1 cellular context compared by ENCODE assay signal in the genomic region with DNA sequence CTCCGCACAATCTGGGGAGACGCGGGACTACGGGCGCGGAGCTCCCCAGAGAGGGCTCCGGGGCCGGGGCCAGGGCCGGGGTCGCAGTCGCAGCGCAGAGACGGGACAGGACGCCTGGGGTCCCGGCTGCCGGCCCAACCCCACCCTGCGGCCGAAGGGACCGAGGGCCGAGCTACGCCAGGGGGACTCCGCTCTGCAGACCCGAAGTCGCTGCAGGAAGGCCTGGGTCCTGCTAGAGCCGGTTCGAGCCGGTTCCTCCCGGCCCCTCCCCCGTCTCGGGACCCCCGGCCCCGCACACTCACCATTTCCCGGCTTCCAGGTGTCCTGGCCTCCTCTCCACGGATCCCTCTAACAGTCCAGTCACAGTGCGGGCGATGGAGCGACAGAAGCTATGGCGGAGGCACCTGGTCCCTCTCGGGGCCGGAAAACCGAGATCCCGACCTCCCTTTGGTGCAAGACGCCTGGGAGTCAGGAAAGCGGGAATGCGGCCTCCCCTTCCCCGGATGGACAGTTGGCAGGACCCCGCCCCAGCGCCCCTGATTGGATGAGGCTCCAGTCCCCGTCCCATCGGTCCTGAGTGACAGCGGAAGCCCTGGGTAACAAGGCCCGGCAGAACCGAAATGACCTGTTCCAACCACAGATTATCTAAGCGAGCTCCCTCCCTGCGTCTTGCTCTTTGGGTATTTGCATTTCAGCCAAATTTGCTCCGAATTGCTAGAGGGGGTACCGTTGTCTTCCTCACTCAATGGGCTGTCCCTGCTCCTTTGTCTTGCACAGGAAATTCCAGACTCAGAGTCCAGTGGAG.
TF ChIP-seq lines count a peak whose summit lies in the region.

A gene (minus strand): TSS at position 481 of the 805 bp plus-strand sequence. CDS start 176 bp downstream, at position 305.

TF ChIP-seq in HepG2, 621 proteins besides CTCF, POLR2A, EP300 and RAD21 (continued from another document and continues in another):
- TF ChIP-seq, protein P1, sequence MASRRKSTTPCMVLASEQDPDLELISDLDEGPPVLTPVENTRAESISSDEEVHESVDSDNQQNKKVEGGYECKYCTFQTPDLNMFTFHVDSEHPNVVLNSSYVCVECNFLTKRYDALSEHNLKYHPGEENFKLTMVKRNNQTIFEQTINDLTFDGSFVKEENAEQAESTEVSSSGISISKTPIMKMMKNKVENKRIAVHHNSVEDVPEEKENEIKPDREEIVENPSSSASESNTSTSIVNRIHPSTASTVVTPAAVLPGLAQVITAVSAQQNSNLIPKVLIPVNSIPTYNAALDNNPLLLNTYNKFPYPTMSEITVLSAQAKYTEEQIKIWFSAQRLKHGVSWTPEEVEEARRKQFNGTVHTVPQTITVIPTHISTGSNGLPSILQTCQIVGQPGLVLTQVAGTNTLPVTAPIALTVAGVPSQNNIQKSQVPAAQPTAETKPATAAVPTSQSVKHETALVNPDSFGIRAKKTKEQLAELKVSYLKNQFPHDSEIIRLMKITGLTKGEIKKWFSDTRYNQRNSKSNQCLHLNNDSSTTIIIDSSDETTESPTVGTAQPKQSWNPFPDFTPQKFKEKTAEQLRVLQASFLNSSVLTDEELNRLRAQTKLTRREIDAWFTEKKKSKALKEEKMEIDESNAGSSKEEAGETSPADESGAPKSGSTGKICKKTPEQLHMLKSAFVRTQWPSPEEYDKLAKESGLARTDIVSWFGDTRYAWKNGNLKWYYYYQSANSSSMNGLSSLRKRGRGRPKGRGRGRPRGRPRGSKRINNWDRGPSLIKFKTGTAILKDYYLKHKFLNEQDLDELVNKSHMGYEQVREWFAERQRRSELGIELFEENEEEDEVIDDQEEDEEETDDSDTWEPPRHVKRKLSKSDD (CRISPR knock-in tag; IDR thresholded peaks at IDR 0.05; ENCODE audit: low read depth): 0 out of 2 replicates have a peak, but pooled peaks have one; percentile 16
- TF ChIP-seq, protein P2, sequence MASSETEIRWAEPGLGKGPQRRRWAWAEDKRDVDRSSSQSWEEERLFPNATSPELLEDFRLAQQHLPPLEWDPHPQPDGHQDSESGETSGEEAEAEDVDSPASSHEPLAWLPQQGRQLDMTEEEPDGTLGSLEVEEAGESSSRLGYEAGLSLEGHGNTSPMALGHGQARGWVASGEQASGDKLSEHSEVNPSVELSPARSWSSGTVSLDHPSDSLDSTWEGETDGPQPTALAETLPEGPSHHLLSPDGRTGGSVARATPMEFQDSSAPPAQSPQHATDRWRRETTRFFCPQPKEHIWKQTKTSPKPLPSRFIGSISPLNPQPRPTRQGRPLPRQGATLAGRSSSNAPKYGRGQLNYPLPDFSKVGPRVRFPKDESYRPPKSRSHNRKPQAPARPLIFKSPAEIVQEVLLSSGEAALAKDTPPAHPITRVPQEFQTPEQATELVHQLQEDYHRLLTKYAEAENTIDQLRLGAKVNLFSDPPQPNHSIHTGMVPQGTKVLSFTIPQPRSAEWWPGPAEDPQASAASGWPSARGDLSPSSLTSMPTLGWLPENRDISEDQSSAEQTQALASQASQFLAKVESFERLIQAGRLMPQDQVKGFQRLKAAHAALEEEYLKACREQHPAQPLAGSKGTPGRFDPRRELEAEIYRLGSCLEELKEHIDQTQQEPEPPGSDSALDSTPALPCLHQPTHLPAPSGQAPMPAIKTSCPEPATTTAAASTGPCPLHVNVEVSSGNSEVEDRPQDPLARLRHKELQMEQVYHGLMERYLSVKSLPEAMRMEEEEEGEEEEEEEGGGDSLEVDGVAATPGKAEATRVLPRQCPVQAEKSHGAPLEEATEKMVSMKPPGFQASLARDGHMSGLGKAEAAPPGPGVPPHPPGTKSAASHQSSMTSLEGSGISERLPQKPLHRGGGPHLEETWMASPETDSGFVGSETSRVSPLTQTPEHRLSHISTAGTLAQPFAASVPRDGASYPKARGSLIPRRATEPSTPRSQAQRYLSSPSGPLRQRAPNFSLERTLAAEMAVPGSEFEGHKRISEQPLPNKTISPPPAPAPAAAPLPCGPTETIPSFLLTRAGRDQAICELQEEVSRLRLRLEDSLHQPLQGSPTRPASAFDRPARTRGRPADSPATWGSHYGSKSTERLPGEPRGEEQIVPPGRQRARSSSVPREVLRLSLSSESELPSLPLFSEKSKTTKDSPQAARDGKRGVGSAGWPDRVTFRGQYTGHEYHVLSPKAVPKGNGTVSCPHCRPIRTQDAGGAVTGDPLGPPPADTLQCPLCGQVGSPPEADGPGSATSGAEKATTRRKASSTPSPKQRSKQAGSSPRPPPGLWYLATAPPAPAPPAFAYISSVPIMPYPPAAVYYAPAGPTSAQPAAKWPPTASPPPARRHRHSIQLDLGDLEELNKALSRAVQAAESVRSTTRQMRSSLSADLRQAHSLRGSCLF (CRISPR knock-in tag; IDR thresholded peaks at IDR 0.05; ENCODE audit: borderline replicate concordance): no peak
- TF ChIP-seq ZC3H4 (CRISPR knock-in tag; IDR thresholded peaks at IDR 0.05; ENCODE audit: borderline replicate concordance) (no peak), ARHGAP35 (CRISPR knock-in tag; IDR thresholded peaks at IDR 0.05; ENCODE audit: borderline replicate concordance) (no peak), ZNF251 (CRISPR knock-in tag; IDR thresholded peaks at IDR 0.05) (no peak), NCOA1 (CRISPR knock-in tag; IDR thresholded peaks at IDR 0.05) (no peak), SOX5 (CRISPR knock-in tag; IDR thresholded peaks at IDR 0.05; ENCODE audit: borderline replicate concordance) (no peak), ZNF546 (CRISPR knock-in tag; conservative IDR thresholded peaks at IDR 0.05) (peak; percentile 75; the same call in 1 of the 2 replicates), ZNF552 (CRISPR knock-in tag; IDR thresholded peaks at IDR 0.05; ENCODE audit: borderline replicate concordance) (peak; percentile 54; the same call in 1 of the 2 replicates), HNRNPK (IDR thresholded peaks at IDR 0.05; ENCODE audit: low read depth, low read length, poor library complexity, severe bottlenecking) (no peak), SIX1 (CRISPR knock-in tag; IDR thresholded peaks at IDR 0.05; ENCODE audit: borderline replicate concordance) (no peak), RBM22 (optimal IDR thresholded peaks at IDR 0.05; ENCODE audit: low read length) (no peak), HNF4A (CRISPR knock-in tag; IDR thresholded peaks at IDR 0.05) (peak; percentile 5; the same call in 1 of the 2 replicates), TBX3 (IDR thresholded peaks at IDR 0.05; ENCODE audit: borderline replicate concordance) (no peak), SOX6 (IDR thresholded peaks at IDR 0.05) (no peak), SOX6 (CRISPR knock-in tag; IDR thresholded peaks at IDR 0.05) (peak; percentile 35; the same call in 1 of the 2 replicates), POGZ (CRISPR knock-in tag; IDR thresholded peaks at IDR 0.05) (no peak), MBD4 (IDR thresholded peaks at IDR 0.05; ENCODE audit: borderline replicate concordance, low read length) (no peak)
- TF ChIP-seq, protein P3, sequence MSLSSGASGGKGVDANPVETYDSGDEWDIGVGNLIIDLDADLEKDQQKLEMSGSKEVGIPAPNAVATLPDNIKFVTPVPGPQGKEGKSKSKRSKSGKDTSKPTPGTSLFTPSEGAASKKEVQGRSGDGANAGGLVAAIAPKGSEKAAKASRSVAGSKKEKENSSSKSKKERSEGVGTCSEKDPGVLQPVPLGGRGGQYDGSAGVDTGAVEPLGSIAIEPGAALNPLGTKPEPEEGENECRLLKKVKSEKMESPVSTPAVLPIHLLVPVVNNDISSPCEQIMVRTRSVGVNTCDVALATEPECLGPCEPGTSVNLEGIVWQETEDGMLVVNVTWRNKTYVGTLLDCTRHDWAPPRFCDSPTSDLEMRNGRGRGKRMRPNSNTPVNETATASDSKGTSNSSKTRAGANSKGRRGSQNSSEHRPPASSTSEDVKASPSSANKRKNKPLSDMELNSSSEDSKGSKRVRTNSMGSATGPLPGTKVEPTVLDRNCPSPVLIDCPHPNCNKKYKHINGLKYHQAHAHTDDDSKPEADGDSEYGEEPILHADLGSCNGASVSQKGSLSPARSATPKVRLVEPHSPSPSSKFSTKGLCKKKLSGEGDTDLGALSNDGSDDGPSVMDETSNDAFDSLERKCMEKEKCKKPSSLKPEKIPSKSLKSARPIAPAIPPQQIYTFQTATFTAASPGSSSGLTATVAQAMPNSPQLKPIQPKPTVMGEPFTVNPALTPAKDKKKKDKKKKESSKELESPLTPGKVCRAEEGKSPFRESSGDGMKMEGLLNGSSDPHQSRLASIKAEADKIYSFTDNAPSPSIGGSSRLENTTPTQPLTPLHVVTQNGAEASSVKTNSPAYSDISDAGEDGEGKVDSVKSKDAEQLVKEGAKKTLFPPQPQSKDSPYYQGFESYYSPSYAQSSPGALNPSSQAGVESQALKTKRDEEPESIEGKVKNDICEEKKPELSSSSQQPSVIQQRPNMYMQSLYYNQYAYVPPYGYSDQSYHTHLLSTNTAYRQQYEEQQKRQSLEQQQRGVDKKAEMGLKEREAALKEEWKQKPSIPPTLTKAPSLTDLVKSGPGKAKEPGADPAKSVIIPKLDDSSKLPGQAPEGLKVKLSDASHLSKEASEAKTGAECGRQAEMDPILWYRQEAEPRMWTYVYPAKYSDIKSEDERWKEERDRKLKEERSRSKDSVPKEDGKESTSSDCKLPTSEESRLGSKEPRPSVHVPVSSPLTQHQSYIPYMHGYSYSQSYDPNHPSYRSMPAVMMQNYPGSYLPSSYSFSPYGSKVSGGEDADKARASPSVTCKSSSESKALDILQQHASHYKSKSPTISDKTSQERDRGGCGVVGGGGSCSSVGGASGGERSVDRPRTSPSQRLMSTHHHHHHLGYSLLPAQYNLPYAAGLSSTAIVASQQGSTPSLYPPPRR (CRISPR knock-in tag; IDR thresholded peaks at IDR 0.05; ENCODE audit: borderline replicate concordance): no peak; the same call in 1 of the 2 replicates
- TF ChIP-seq, protein P4, sequence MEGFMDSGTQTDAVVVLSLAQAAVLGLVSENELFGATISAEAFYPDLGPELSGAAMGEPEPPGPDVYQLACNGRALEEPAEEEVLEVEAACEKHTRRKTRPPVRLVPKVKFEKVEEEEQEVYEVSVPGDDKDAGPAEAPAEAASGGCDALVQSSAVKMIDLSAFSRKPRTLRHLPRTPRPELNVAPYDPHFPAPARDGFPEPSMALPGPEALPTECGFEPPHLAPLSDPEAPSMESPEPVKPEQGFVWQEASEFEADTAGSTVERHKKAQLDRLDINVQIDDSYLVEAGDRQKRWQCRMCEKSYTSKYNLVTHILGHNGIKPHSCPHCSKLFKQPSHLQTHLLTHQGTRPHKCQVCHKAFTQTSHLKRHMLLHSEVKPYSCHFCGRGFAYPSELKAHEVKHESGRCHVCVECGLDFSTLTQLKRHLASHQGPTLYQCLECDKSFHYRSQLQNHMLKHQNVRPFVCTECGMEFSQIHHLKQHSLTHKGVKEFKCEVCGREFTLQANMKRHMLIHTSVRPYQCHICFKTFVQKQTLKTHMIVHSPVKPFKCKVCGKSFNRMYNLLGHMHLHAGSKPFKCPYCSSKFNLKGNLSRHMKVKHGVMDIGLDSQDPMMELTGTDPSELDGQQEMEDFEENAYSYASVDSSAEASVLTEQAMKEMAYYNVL (CRISPR knock-in tag; IDR thresholded peaks at IDR 0.05; ENCODE audit: borderline replicate concordance): 0 out of 2 replicates have a peak, but pooled peaks have one; percentile 41
- TF ChIP-seq, protein P5, sequence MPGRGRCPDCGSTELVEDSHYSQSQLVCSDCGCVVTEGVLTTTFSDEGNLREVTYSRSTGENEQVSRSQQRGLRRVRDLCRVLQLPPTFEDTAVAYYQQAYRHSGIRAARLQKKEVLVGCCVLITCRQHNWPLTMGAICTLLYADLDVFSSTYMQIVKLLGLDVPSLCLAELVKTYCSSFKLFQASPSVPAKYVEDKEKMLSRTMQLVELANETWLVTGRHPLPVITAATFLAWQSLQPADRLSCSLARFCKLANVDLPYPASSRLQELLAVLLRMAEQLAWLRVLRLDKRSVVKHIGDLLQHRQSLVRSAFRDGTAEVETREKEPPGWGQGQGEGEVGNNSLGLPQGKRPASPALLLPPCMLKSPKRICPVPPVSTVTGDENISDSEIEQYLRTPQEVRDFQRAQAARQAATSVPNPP (CRISPR knock-in tag; IDR thresholded peaks at IDR 0.05): no peak
- TF ChIP-seq, protein P6, sequence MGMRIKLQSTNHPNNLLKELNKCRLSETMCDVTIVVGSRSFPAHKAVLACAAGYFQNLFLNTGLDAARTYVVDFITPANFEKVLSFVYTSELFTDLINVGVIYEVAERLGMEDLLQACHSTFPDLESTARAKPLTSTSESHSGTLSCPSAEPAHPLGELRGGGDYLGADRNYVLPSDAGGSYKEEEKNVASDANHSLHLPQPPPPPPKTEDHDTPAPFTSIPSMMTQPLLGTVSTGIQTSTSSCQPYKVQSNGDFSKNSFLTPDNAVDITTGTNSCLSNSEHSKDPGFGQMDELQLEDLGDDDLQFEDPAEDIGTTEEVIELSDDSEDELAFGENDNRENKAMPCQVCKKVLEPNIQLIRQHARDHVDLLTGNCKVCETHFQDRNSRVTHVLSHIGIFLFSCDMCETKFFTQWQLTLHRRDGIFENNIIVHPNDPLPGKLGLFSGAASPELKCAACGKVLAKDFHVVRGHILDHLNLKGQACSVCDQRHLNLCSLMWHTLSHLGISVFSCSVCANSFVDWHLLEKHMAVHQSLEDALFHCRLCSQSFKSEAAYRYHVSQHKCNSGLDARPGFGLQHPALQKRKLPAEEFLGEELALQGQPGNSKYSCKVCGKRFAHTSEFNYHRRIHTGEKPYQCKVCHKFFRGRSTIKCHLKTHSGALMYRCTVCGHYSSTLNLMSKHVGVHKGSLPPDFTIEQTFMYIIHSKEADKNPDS (CRISPR knock-in tag; IDR thresholded peaks at IDR 0.05): no peak
- TF ChIP-seq, protein P7, sequence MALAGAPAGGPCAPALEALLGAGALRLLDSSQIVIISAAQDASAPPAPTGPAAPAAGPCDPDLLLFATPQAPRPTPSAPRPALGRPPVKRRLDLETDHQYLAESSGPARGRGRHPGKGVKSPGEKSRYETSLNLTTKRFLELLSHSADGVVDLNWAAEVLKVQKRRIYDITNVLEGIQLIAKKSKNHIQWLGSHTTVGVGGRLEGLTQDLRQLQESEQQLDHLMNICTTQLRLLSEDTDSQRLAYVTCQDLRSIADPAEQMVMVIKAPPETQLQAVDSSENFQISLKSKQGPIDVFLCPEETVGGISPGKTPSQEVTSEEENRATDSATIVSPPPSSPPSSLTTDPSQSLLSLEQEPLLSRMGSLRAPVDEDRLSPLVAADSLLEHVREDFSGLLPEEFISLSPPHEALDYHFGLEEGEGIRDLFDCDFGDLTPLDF (CRISPR knock-in tag; IDR thresholded peaks at IDR 0.05): peak; percentile 68
- TF ChIP-seq, protein P8, sequence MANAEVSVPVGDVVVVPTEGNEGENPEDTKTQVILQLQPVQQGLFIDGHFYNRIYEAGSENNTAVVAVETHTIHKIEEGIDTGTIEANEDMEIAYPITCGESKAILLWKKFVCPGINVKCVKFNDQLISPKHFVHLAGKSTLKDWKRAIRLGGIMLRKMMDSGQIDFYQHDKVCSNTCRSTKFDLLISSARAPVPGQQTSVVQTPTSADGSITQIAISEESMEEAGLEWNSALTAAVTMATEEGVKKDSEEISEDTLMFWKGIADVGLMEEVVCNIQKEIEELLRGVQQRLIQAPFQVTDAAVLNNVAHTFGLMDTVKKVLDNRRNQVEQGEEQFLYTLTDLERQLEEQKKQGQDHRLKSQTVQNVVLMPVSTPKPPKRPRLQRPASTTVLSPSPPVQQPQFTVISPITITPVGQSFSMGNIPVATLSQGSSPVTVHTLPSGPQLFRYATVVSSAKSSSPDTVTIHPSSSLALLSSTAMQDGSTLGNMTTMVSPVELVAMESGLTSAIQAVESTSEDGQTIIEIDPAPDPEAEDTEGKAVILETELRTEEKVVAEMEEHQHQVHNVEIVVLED (CRISPR knock-in tag; IDR thresholded peaks at IDR 0.05; ENCODE audit: borderline replicate concordance): no peak
- TF ChIP-seq, protein P9, sequence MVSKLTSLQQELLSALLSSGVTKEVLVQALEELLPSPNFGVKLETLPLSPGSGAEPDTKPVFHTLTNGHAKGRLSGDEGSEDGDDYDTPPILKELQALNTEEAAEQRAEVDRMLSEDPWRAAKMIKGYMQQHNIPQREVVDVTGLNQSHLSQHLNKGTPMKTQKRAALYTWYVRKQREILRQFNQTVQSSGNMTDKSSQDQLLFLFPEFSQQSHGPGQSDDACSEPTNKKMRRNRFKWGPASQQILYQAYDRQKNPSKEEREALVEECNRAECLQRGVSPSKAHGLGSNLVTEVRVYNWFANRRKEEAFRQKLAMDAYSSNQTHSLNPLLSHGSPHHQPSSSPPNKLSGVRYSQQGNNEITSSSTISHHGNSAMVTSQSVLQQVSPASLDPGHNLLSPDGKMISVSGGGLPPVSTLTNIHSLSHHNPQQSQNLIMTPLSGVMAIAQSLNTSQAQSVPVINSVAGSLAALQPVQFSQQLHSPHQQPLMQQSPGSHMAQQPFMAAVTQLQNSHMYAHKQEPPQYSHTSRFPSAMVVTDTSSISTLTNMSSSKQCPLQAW (CRISPR knock-in tag; IDR thresholded peaks at IDR 0.05): peak; percentile 69
